15 cellular contexts compared by ENCODE assay signal in genomic region chr9:129506892-129507291, GRCh38.
DNase-seq lines count a peak whose midpoint lies in the region; TF ChIP-seq lines count a peak whose summit lies in the region.
"Had no signal": no experiment of that assay in that cellular context is flagged by ENCODE, and none has a peak within 500 bp of the region (broad histone marks: within the 10 kb centered on the region; RNA-seq: fewer than 3 reads in every experiment).

No MANE protein-coding gene starts in this region.

- H3K4me3 ChIP-seq in H7 (ENCODE audit: insufficient read depth, low read depth, low read length), result no peak overlapping the region
- no peak overlapping the region for H3K4me3 ChIP-seq in SK-N-SH (ENCODE audit: low read depth in 2 of 2, low read length in 1 of 2)
- no peak overlapping the region for H3K4me3 ChIP-seq in trophoblast cell (ENCODE audit: low read depth, low read length)
- no peak overlapping the region for H3K4me3 ChIP-seq in Caco-2 (ENCODE audit: low read depth, low read length)
- H3K4me3 ChIP-seq in esophagus squamous epithelium, result no peak overlapping the region
- H3K4me3 ChIP-seq: skin epidermis had no signal

- peak overlapping the region; percentile 45 for H3K14ac ChIP-seq in trophoblast cell (ENCODE audit: low read length)

- WGBS in SK-N-SH (ENCODE audit: low lambda C conversion rate), result 41% methylated on average over 6 of the region's 6 CpGs
- no CpG with 5 or more reads among the region's 6 CpGs for WGBS in trophoblast cell (ENCODE audit: extremely low coverage, insufficient coverage, insufficient read length)
- WGBS in esophagus squamous epithelium, 2 donors, result 60 to 72% methylated on average over 5 to 6 of the region's 6 CpGs

- H3F3A ChIP-seq in SK-N-SH (replicated peaks; ENCODE audit: insufficient read depth), result peaks cover 18% of the 10 kb centered on the region

- H3K79me1 ChIP-seq in trophoblast cell (ENCODE audit: low read length), result peaks cover 13% of the 10 kb centered on the region

- H3K9me3 ChIP-seq in SK-N-SH (peaks cover 2% of the 10 kb centered on the region; the same call in 1 of the 2 replicates), trophoblast cell (ENCODE audit: insufficient read depth, low read depth, low read length) (peaks cover 4% of the 10 kb centered on the region), Caco-2 (peaks cover 8% of the 10 kb centered on the region; the same call in 1 of the 2 replicates), esophagus squamous epithelium (no peaks in the 10 kb centered on the region)

- H3K4ac ChIP-seq in trophoblast cell (ENCODE audit: low read depth, low read length), result no peak overlapping the region

- H2AFZ ChIP-seq in SK-N-SH (ENCODE audit: low read depth) (no peak overlapping the region), trophoblast cell (ENCODE audit: insufficient read depth, low read length, poor library complexity) (no peak overlapping the region)

- peaks cover 2% of the 10 kb centered on the region; the same call in 1 of the 2 replicates for H3K27me3 ChIP-seq in H7 (ENCODE audit: control insufficient read depth, insufficient read depth, low read length)
- H3K27me3 ChIP-seq in SK-N-SH (ENCODE audit: insufficient read depth), result no peaks in the 10 kb centered on the region
- no peaks in the 10 kb centered on the region for H3K27me3 ChIP-seq in trophoblast cell (ENCODE audit: insufficient read depth, low read length)
- no peaks in the 10 kb centered on the region for H3K27me3 ChIP-seq in Caco-2 (replicated peaks; ENCODE audit: control insufficient read depth, insufficient read depth, low read length)
- no peaks in the 10 kb centered on the region for H3K27me3 ChIP-seq in esophagus squamous epithelium

- H2BK120ac ChIP-seq in trophoblast cell (ENCODE audit: insufficient read depth, low read length, poor library complexity), result peak overlapping the region; percentile 59

- H3K4me1 ChIP-seq in SK-N-SH (ENCODE audit: control insufficient read depth in 1 of 2, insufficient read depth in 2 of 2, low read depth in 1 of 2, low read length in 1 of 2) (peaks cover 0 to 4% of the 10 kb centered on the region in 2 experiments; a peak in 2 of 4 replicates), trophoblast cell (ENCODE audit: control insufficient read depth in 1 of 2, insufficient read depth in 2 of 2, low read length in 2 of 2) (peaks cover 10% of the 10 kb centered on the region in 2 experiments), Caco-2 (no peaks in the 10 kb centered on the region), esophagus squamous epithelium (peaks cover 0 to 18% (median 0%) of the 10 kb centered on the region in 3 donors)

- TF ChIP-seq CTCF in SK-N-SH (IDR thresholded peaks at IDR 0.05) (no peak), Caco-2 (IDR thresholded peaks at IDR 0.05; ENCODE audit: insufficient read depth in 1 of 2, low read depth in 1 of 2, low read length in 1 of 2, severe bottlenecking in 1 of 2, unreplicated experiment in 1 of 2) (no peak), esophagus squamous epithelium (IDR thresholded peaks at IDR 0.05) (no peak)

- TF ChIP-seq RAD21 in SK-N-SH (IDR thresholded peaks at IDR 0.05; ENCODE audit: low read length), result no peak

- no peak overlapping the region for H3K23ac ChIP-seq in trophoblast cell (ENCODE audit: low read length)

- H2BK12ac ChIP-seq in trophoblast cell (ENCODE audit: low read length), result peak overlapping the region; percentile 87

- DNase-seq in H7 (peak; percentile 71), SK-N-SH (peak; percentile 56), foreskin melanocyte (peak; percentile 51), trophoblast cell (no peak), Caco-2 (no peak), esophagus squamous epithelium (lab: John Stamatoyannopoulos, UW) (no peak), UCSD-AML1 (lab: John Stamatoyannopoulos, UW; ENCODE audit: unreplicated experiment) (no peak)
- DNase-seq in activated T-helper 2 cell treated with anti-CD3 and anti-CD28 coated beads, Interferon-gamma antibody, Interleukin-2, Interleukin-4, amounts not matched to agents 10 μg/mL and 5 μg/mL and 100 μg/mL, durations not matched to agents 14 hours and 24 hours and 36 hours (ENCODE audit: low spot score), result no peak
- DNase-seq: activated CD4-positive, alpha-beta T cell treated with anti-CD3 and anti-CD28 coated beads for 36 hours; activated effector memory CD4-positive, alpha-beta T cell treated with Interleukin-2 at 50 U/mL for 16 hours; COR-L47; NCI-H1436; NCI-H526 treated with DMSO at 0.1 percent for 48 hours had no signal

- no peaks in the 10 kb centered on the region for H3K27me3 Mint-ChIP-seq in Caco-2 (ENCODE audit: insufficient read depth, unreplicated experiment)
- H3K27me3 Mint-ChIP-seq in activated T-helper 2 cell treated with anti-CD3 and anti-CD28 coated beads, Interferon-gamma antibody, Interleukin-2, Interleukin-4, amounts not matched to agents 10 μg/mL and 5 μg/mL and 100 μg/mL, durations not matched to agents 14 hours and 24 hours and 36 hours (ENCODE audit: low read depth), result peaks cover 1% of the 10 kb centered on the region
- H3K27me3 Mint-ChIP-seq: activated CD4-positive, alpha-beta T cell treated with anti-CD3 and anti-CD28 coated beads for 36 hours; central memory CD8-positive, alpha-beta T cell had no signal

- peak overlapping the region; percentile 59 for H3K18ac ChIP-seq in trophoblast cell (ENCODE audit: low read length)

- no peaks in the 10 kb centered on the region for H4K20me1 ChIP-seq in SK-N-SH (ENCODE audit: insufficient read depth)

- H2BK5ac ChIP-seq in trophoblast cell (ENCODE audit: low read depth, low read length, poor library complexity), result no peak overlapping the region

- peaks cover 22% of the 10 kb centered on the region for H3K36me3 Mint-ChIP-seq in Caco-2 (ENCODE audit: insufficient read depth, unreplicated experiment)
- peaks cover 25% of the 10 kb centered on the region for H3K36me3 Mint-ChIP-seq in activated T-helper 2 cell treated with anti-CD3 and anti-CD28 coated beads, Interferon-gamma antibody, Interleukin-2, Interleukin-4, amounts not matched to agents 10 μg/mL and 5 μg/mL and 100 μg/mL, durations not matched to agents 14 hours and 24 hours and 36 hours (ENCODE audit: low read depth)

- no TSS peak for BruUV-seq in Caco-2 (replicated peaks; lab: Mats Ljungman, UMichigan)

- no peak for TF ChIP-seq POLR2A in esophagus squamous epithelium (IDR thresholded peaks at IDR 0.05)

- peak overlapping the region; percentile 87 for H2AK5ac ChIP-seq in trophoblast cell (ENCODE audit: low read length)

- H3K27ac Mint-ChIP-seq in Caco-2 (ENCODE audit: unreplicated experiment), result no peak overlapping the region
- H3K27ac Mint-ChIP-seq in activated T-helper 2 cell treated with anti-CD3 and anti-CD28 coated beads, Interferon-gamma antibody, Interleukin-2, Interleukin-4, amounts not matched to agents 10 μg/mL and 5 μg/mL and 100 μg/mL, durations not matched to agents 14 hours and 24 hours and 36 hours, result no peak overlapping the region
- H3K27ac Mint-ChIP-seq: activated CD4-positive, alpha-beta T cell treated with anti-CD3 and anti-CD28 coated beads for 36 hours had no signal

- peak overlapping the region; percentile 61 for H4K91ac ChIP-seq in trophoblast cell (ENCODE audit: low read depth, low read length)

- no peak overlapping the region for H3K9ac ChIP-seq in SK-N-SH
- no peak overlapping the region for H3K9ac ChIP-seq in trophoblast cell (ENCODE audit: low read length)

- no peaks in the 10 kb centered on the region for H3K79me2 ChIP-seq in SK-N-SH (ENCODE audit: insufficient read depth)
- H3K79me2 ChIP-seq in trophoblast cell (ENCODE audit: control insufficient read depth, insufficient read depth, low read length, poor library complexity), result no peaks in the 10 kb centered on the region

- no peaks in the 10 kb centered on the region for H3K4me1 Mint-ChIP-seq in Caco-2 (ENCODE audit: low read depth, unreplicated experiment)
- H3K4me1 Mint-ChIP-seq in activated T-helper 2 cell treated with anti-CD3 and anti-CD28 coated beads, Interferon-gamma antibody, Interleukin-2, Interleukin-4, amounts not matched to agents 10 μg/mL and 5 μg/mL and 100 μg/mL, durations not matched to agents 14 hours and 24 hours and 36 hours (ENCODE audit: low read depth), result peaks cover 14% of the 10 kb centered on the region

- POLR2A ChIA-PET in SK-N-SH (lab: Yijun Ruan, JAX) (no interaction called here), Caco-2 (lab: Charles Lee) (no interaction called here)

- CTCF ChIA-PET in SK-N-SH (lab: Yijun Ruan, JAX), result no interaction called here
- CTCF ChIA-PET in Caco-2 (lab: Charles Lee), result no interaction called here

- H3K4me3 Mint-ChIP-seq in Caco-2 (ENCODE audit: unreplicated experiment), result no peak overlapping the region
- no peak overlapping the region for H3K4me3 Mint-ChIP-seq in activated T-helper 2 cell treated with anti-CD3 and anti-CD28 coated beads, Interferon-gamma antibody, Interleukin-2, Interleukin-4, amounts not matched to agents 10 μg/mL and 5 μg/mL and 100 μg/mL, durations not matched to agents 14 hours and 24 hours and 36 hours (ENCODE audit: low read depth)
- H3K4me3 Mint-ChIP-seq: activated CD4-positive, alpha-beta T cell treated with anti-CD3 and anti-CD28 coated beads for 36 hours; central memory CD8-positive, alpha-beta T cell had no signal

- no peak; a peak in 1 of 4 replicates for TF ChIP-seq EP300 in SK-N-SH (IDR thresholded peaks at IDR 0.05; ENCODE audit: borderline replicate concordance in 1 of 2, low read depth in 1 of 2, low read length in 1 of 2)

- H3K9me2 ChIP-seq in SK-N-SH, result no peaks in the 10 kb centered on the region

- no peaks in the 10 kb centered on the region for H3K9me3 Mint-ChIP-seq in Caco-2 (ENCODE audit: unreplicated experiment)
- H3K9me3 Mint-ChIP-seq in activated T-helper 2 cell treated with anti-CD3 and anti-CD28 coated beads, Interferon-gamma antibody, Interleukin-2, Interleukin-4, amounts not matched to agents 10 μg/mL and 5 μg/mL and 100 μg/mL, durations not matched to agents 14 hours and 24 hours and 36 hours, result no peaks in the 10 kb centered on the region
- H3K9me3 Mint-ChIP-seq: central memory CD8-positive, alpha-beta T cell had no signal

- H4K12ac ChIP-seq in trophoblast cell (ENCODE audit: low read depth, low read length), result no peak overlapping the region

- no peak overlapping the region for H3K4me2 ChIP-seq in SK-N-SH
- H3K4me2 ChIP-seq in trophoblast cell (ENCODE audit: low read length), result no peak overlapping the region

- intact Hi-C loops in Caco-2 (cut with micrococcal nuclease; ENCODE audit: unreplicated experiment) (no loop called here), esophagus squamous epithelium (cut with DNase I) (no loop called here)
- intact Hi-C loops in activated T-helper 2 cell treated with anti-CD3 and anti-CD28 coated beads, Interferon-gamma antibody, Interleukin-2, Interleukin-4, amounts not matched to agents 10 μg/mL and 5 μg/mL and 100 μg/mL, durations not matched to agents 14 hours and 24 hours and 36 hours (cut with micrococcal nuclease), result no loop called here

- peak overlapping the region; percentile 29 for H4K8ac ChIP-seq in trophoblast cell (ENCODE audit: low read depth, low read length)

- H3K27ac ChIP-seq in SK-N-SH (ENCODE audit: low read depth in 2 of 2, low read length in 1 of 2), result no peak overlapping the region; a peak in 1 of 4 replicates
- no peak overlapping the region for H3K27ac ChIP-seq in trophoblast cell (ENCODE audit: low read depth, low read length)
- no peak overlapping the region for H3K27ac ChIP-seq in esophagus squamous epithelium

- H3K36me3 ChIP-seq in H7 (replicated peaks; ENCODE audit: control insufficient read depth, insufficient read depth, low read length) (no peaks in the 10 kb centered on the region), SK-N-SH (replicated peaks in 1 of 2; ENCODE audit: control insufficient read depth in 1 of 2, insufficient read depth in 2 of 2, low read length in 1 of 2) (peaks cover 0 to 13% of the 10 kb centered on the region in 2 experiments), trophoblast cell (ENCODE audit: control insufficient read depth in 1 of 2, insufficient read depth in 2 of 2, low read length in 2 of 2) (peaks cover 2 to 3% of the 10 kb centered on the region in 2 experiments), Caco-2 (ENCODE audit: control insufficient read depth, insufficient read depth, low read length) (no peaks in the 10 kb centered on the region), esophagus squamous epithelium (peaks cover 0 to 17% (median 0%) of the 10 kb centered on the region in 3 donors)

Comparison
In these comparisons a context has a peak if more than half of its experiments do, and no peak if none do; other contexts are left out.
1. DNase-seq: peak in H7 (single experiment), SK-N-SH (single experiment) and foreskin melanocyte (single experiment); none in trophoblast cell (0 of 2), Caco-2 (0 of 2), esophagus squamous epithelium (single experiment), UCSD-AML1 (single experiment) and activated T-helper 2 cell treated with anti-CD3 and anti-CD28 coated beads, Interferon-gamma antibody, Interleukin-2, Interleukin-4, amounts not matched to agents 10 μg/mL and 5 μg/mL and 100 μg/mL, durations not matched to agents 14 hours and 24 hours and 36 hours (single experiment).